Comparison of ENCODE assay signal across 8 cellular contexts in genomic region chr17:7912927-7913524, GRCh38. TPM values are rescaled to one million over a fixed set of nuclear protein-coding genes. Genes with fewer than 3 reads are reported as not detected.
A peak's percentile ranks its signal among the peaks of the same experiment; 100 is the strongest.
DNase-seq lines count a peak whose midpoint lies in the region; ATAC-seq lines count a peak whose summit lies in the region.

No MANE protein-coding gene starts in this region.

- peak; percentile 17 for DNase-seq in COLO668 (lab: John Stamatoyannopoulos, UW; ENCODE audit: unreplicated experiment)
- DNase-seq in H4 (ENCODE audit: low spot score) = peak; percentile 54
- DNase-seq in NCI-H82 (lab: John Stamatoyannopoulos, UW) = peak; percentile 90
- DNase-seq in activated naive CD4-positive, alpha-beta T cell treated with anti-CD3 and anti-CD28 coated beads, Interleukin-2, amount 10 ng/mL, durations not matched to agents 7 days and 5 days = peak; percentile 62
- peak; percentile 62 for DNase-seq in germinal center (ENCODE audit: low spot score)
- DNase-seq in renal cortical epithelial cell (ENCODE audit: low read depth) = peak; percentile 84

- H3K36me3 Mint-ChIP-seq in activated naive CD4-positive, alpha-beta T cell treated with anti-CD3 and anti-CD28 coated beads, Interleukin-2, amount 10 ng/mL, durations not matched to agents 7 days and 5 days = peaks cover 37% of the 10 kb centered on the region

- H3K27ac Mint-ChIP-seq in activated naive CD4-positive, alpha-beta T cell treated with anti-CD3 and anti-CD28 coated beads, Interleukin-2, amount 10 ng/mL, durations not matched to agents 7 days and 5 days = peak overlapping the region; percentile 29

- H3K4me1 Mint-ChIP-seq in activated naive CD4-positive, alpha-beta T cell treated with anti-CD3 and anti-CD28 coated beads, Interleukin-2, amount 10 ng/mL, durations not matched to agents 7 days and 5 days = peaks cover 43% of the 10 kb centered on the region

- ATAC-seq in GM18907 (IDR thresholded peaks at IDR 0.05; ENCODE audit: unreplicated experiment) (no peak), GM19035 (IDR thresholded peaks at IDR 0.05; ENCODE audit: unreplicated experiment) (no peak)

- H3K4me3 Mint-ChIP-seq in activated naive CD4-positive, alpha-beta T cell treated with anti-CD3 and anti-CD28 coated beads, Interleukin-2, amount 10 ng/mL, durations not matched to agents 7 days and 5 days = no peak overlapping the region

- CTCF ChIA-PET in activated naive CD4-positive, alpha-beta T cell treated with anti-CD3 and anti-CD28 coated beads, Interleukin-2, amount 10 ng/mL, durations not matched to agents 7 days and 5 days (lab: Charles Lee) = interaction anchor here (1.1 to 4.6 kb wide), 12 partner anchors 14 to 197 kb away, joined by 3 to 71 read pairs (median 5); partner anchors contain the start of genes CNTROB and TRAPPC1

- H3K9me3 Mint-ChIP-seq in activated naive CD4-positive, alpha-beta T cell treated with anti-CD3 and anti-CD28 coated beads, Interleukin-2, amount 10 ng/mL, durations not matched to agents 7 days and 5 days = no peaks in the 10 kb centered on the region

- H3K27me3 Mint-ChIP-seq in activated naive CD4-positive, alpha-beta T cell treated with anti-CD3 and anti-CD28 coated beads, Interleukin-2, amount 10 ng/mL, durations not matched to agents 7 days and 5 days = peaks cover 4% of the 10 kb centered on the region

RNA-seq across cellular contexts. Expression of gene RNF227, which starts 3.1 kb away (rescaled TPM):
- total RNA-seq in H4 (2014; rRNA removed; shearing (Covaris generic)) = 1.1 and 3.6 TPM in 2 replicates
- 1.0 and 4.7 TPM in 2 replicates for total RNA-seq in renal cortical epithelial cell

RNA-seq across cellular contexts. Expression of gene KCNAB3, which starts 16.6 kb away (rescaled TPM):
- total RNA-seq in H4 (2014; rRNA removed; shearing (Covaris generic)) = 0.21 TPM in 1 of 2 replicates, not detected in the other
- total RNA-seq in renal cortical epithelial cell = 0.20 TPM in 1 of 2 replicates, not detected in the other

RNA-seq across cellular contexts. Expression of gene TRAPPC1, which starts 18.7 kb away (rescaled TPM):
- 22.8 and 33.4 TPM in 2 replicates for total RNA-seq in H4 (2014; rRNA removed; shearing (Covaris generic))
- 37.9 and 95.1 TPM in 2 replicates for total RNA-seq in renal cortical epithelial cell

RNA-seq across cellular contexts. Expression of gene CNTROB, which starts 19.0 kb away (rescaled TPM):
- 6.2 and 9.1 TPM in 2 replicates for total RNA-seq in H4 (2014; rRNA removed; shearing (Covaris generic))
- total RNA-seq in renal cortical epithelial cell = 18.0 and 25.4 TPM in 2 replicates

RNA-seq across cellular contexts. Expression of gene CHD3, which starts 24.4 kb away (rescaled TPM):
- 26.5 and 35.0 TPM in 2 replicates for total RNA-seq in H4 (2014; rRNA removed; shearing (Covaris generic))
- total RNA-seq in renal cortical epithelial cell = 57.1 and 192 TPM in 2 replicates

Comparison
In these comparisons a context has a peak if more than half of its experiments do, and no peak if none do; other contexts are left out.
1. DNase-seq: peak in every context shown above with its lines; median percentile 90 in NCI-H82; 84 in renal cortical epithelial cell; 62 in activated naive CD4-positive, alpha-beta T cell treated with anti-CD3 and anti-CD28 coated beads, Interleukin-2, amount 10 ng/mL, durations not matched to agents 7 days and 5 days; 62 in germinal center; 54 in H4; 17 in COLO668.